8 cellular contexts compared by ENCODE assay signal in the genomic region with DNA sequence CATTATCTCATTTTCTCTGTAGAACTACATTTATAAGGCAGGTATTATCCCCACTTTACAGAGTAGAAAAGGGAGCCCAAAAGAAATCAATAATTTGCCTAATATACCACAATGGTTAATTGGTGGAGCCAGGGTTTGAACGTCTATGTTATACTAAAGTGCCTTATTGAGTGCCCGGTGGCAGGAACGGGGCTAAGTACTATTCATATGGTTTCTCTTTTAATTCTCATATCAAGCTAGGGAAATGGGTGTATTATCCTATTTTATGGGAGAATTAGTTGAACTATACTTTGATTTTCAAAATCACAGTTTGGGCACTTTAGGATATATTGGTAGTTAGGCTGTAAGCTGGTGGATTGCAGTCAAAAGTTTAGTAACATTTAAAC. TPM values are rescaled to one million over a fixed set of nuclear protein-coding genes. Genes with fewer than 3 reads are reported as not detected.
DNase-seq lines count a peak whose midpoint lies in the region; ATAC-seq and TF ChIP-seq lines count a peak whose summit lies in the region.

No MANE protein-coding gene starts in this region.

- WGBS in esophagus squamous epithelium, 2 donors, result 36 to 38% methylated on average over 3 of the region's 3 CpGs

- in situ Hi-C loops in GM13977 (cut with MboI; ENCODE audit: low pct_unique_long_range_greater_than_20kb, low sequenced_read_pairs, unreplicated experiment), result no loop called here

- no peaks in the 10 kb centered on the region for H3K27me3 ChIP-seq in esophagus squamous epithelium

- H3K9me3 ChIP-seq in esophagus squamous epithelium, result no peaks in the 10 kb centered on the region
- no peaks in the 10 kb centered on the region for H3K9me3 ChIP-seq in mucosa of descending colon

- intact Hi-C loops in esophagus squamous epithelium (cut with DNase I) (no loop called here), mucosa of descending colon (cut with DNase I, micrococcal nuclease) (no loop called here)

- H3K27ac ChIP-seq in esophagus squamous epithelium, result peak overlapping the region in 2 of 4 donors; percentile 64 to 87

- H3K36me3 ChIP-seq in esophagus squamous epithelium (peaks cover 0 to 39% (median 13%) of the 10 kb centered on the region in 3 donors), mucosa of descending colon (ENCODE audit: low read depth) (peaks cover 3% of the 10 kb centered on the region)

- ATAC-seq in GM19463 (IDR thresholded peaks at IDR 0.05; ENCODE audit: unreplicated experiment) (no peak), HG03442 (IDR thresholded peaks at IDR 0.05; ENCODE audit: unreplicated experiment) (no peak), mucosa of descending colon (no peak)

- TF ChIP-seq CTCF in GM12875 (IDR thresholded peaks at IDR 0.05; ENCODE audit: borderline replicate concordance, insufficient read depth, low read depth, low read length), result no peak
- no peak for TF ChIP-seq CTCF in esophagus squamous epithelium (IDR thresholded peaks at IDR 0.05)
- no peak for TF ChIP-seq CTCF in retinal pigment epithelial cell (conservative IDR thresholded peaks at IDR 0.05; ENCODE audit: low read depth, low read length)
- no peak for TF ChIP-seq CTCF in GM13977 (IDR thresholded peaks at IDR 0.05; ENCODE audit: extremely low read depth, insufficient read depth, missing control alignments)
- no peak for TF ChIP-seq CTCF in mucosa of descending colon (IDR thresholded peaks at IDR 0.05)

- TF ChIP-seq POLR2A in esophagus squamous epithelium (IDR thresholded peaks at IDR 0.05), result no peak

- H3K4me1 ChIP-seq in esophagus squamous epithelium (peaks cover 3 to 33% (median 9%) of the 10 kb centered on the region in 3 donors), mucosa of descending colon (ENCODE audit: low read depth) (peaks cover 6% of the 10 kb centered on the region)

- DNase-seq in RPMI7951 (ENCODE audit: low read depth), result peak; percentile 8
- no peak for DNase-seq in esophagus squamous epithelium (lab: John Stamatoyannopoulos, UW)
- no peak for DNase-seq in retinal pigment epithelial cell (ENCODE audit: low read depth)
- no peak for DNase-seq in GM13977 (ENCODE audit: low spot score)
- no peak for DNase-seq in mucosa of descending colon

- H3K4me3 ChIP-seq in GM12875 (ENCODE audit: low read depth, low read length), result peak overlapping the region; percentile 83
- peak overlapping the region; percentile 57 to 89 (median 75) for H3K4me3 ChIP-seq in esophagus squamous epithelium
- peak overlapping the region; percentile 98 for H3K4me3 ChIP-seq in retinal pigment epithelial cell (ENCODE audit: low read length)
- no peak overlapping the region for H3K4me3 ChIP-seq in mucosa of descending colon

RNA-seq across cellular contexts. Expression of a gene that starts 1.5 kb away (rescaled TPM):
- total RNA-seq in RPMI7951 (2014; rRNA removed; shearing (Covaris generic)), result 29.8 and 29.9 TPM in 2 replicates
- total RNA-seq in esophagus squamous epithelium (1 to 10 TPM; 3.0 to 6.7 (median 5.9) TPM), mucosa of descending colon (10 to 100 TPM in 1 of 3 donors, 1 to 10 TPM in 2; 4.2 to 10.2 (median 4.3) TPM)

RNA-seq across cellular contexts. Expression of a gene that starts 39.4 kb away (rescaled TPM):
- total RNA-seq in RPMI7951 (2014; rRNA removed; shearing (Covaris generic)), result 2,068 and 2,385 TPM in 2 replicates
- total RNA-seq in esophagus squamous epithelium (1,000 to 10,000 TPM in 3 of 4 donors, 100 to 1,000 TPM in 1; 781 to 1,769 (median 1,391) TPM), mucosa of descending colon (100 to 1,000 TPM; 710 to 847 (median 734) TPM)

RNA-seq across cellular contexts. Expression of a gene that starts 49.0 kb away (rescaled TPM):
- total RNA-seq in RPMI7951 (2014; rRNA removed; shearing (Covaris generic)), result 20.1 and 21.4 TPM in 2 replicates
- total RNA-seq in esophagus squamous epithelium (10 to 100 TPM; 12.7 to 26.9 (median 18.8) TPM), mucosa of descending colon (10 to 100 TPM; 13.0 to 19.4 (median 13.1) TPM)

RNA-seq across cellular contexts. Expression of a gene that starts 53.1 kb away (rescaled TPM):
- total RNA-seq in RPMI7951 (2014; rRNA removed; shearing (Covaris generic)), result 17.1 and 18.7 TPM in 2 replicates
- total RNA-seq in esophagus squamous epithelium (1 to 10 TPM; 1.1 to 6.5 (median 2.5) TPM), mucosa of descending colon (10 to 100 TPM in 1 of 3 donors, 1 to 10 TPM in 2; 1.7 to 15.1 (median 3.8) TPM)
